ENCODE assay signal across 8 cellular contexts in the genomic region with DNA sequence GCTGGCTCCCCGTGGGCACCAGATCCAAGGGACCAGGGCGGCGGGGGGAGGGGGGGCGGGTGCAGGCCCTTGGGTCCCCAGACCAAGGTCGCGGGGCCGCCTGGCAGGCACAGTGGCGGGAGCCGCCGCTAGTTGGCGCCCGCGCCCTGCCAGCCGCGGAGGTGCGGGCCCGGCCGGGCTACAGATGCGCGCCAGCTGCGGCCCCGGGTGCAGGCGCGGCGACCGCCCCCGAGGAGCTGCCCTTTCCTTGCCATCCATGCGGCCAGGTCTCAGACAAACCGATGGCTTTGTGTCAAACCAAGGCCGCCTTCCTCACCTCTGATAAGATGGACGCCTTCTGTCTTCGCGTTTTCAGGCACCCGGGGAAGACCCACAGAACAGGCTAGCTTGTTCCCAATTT.
A peak's percentile ranks its signal among the peaks of the same experiment; 100 is the strongest.
DNase-seq lines count a peak whose midpoint lies in the region; ATAC-seq and TF ChIP-seq lines count a peak whose summit lies in the region.

No MANE protein-coding gene starts in this region.

- H3K27me3 ChIP-seq in RWPE2 (ENCODE audit: insufficient read depth, poor library complexity, severe bottlenecking) (peaks cover 60% of the 10 kb centered on the region), iPS DF 6.9 (ENCODE audit: control insufficient read depth, insufficient read depth, low read length) (peaks cover 55% of the 10 kb centered on the region)

- H3K4me1 ChIP-seq in RWPE2 (ENCODE audit: insufficient read depth, poor library complexity, severe bottlenecking), result no peaks in the 10 kb centered on the region
- peaks cover 15% of the 10 kb centered on the region for H3K4me1 ChIP-seq in iPS DF 6.9 (ENCODE audit: control insufficient read depth, insufficient read depth, low read length)

- H3K4me3 ChIP-seq in RWPE2 (ENCODE audit: severe bottlenecking) (no peak overlapping the region), iPS DF 6.9 (ENCODE audit: low read length) (peak overlapping the region; percentile 15; the same call in 1 of the 2 replicates)

- ATAC-seq in RWPE2 (ENCODE audit: low read depth) (peak; percentile 58; the same call in 2 of the 3 replicates), GM19035 (IDR thresholded peaks at IDR 0.05; ENCODE audit: unreplicated experiment) (no peak), GM18861 (IDR thresholded peaks at IDR 0.05; ENCODE audit: unreplicated experiment) (no peak)

- H3K27me3 Mint-ChIP-seq in activated naive CD4-positive, alpha-beta T cell treated with anti-CD3 and anti-CD28 coated beads, Interleukin-2, amount 50 U/mL, for 24 hours, result no peaks in the 10 kb centered on the region

- H3K9me3 ChIP-seq in RWPE2 (ENCODE audit: severe bottlenecking), result no peaks in the 10 kb centered on the region
- H3K9me3 ChIP-seq in iPS DF 6.9 (ENCODE audit: control insufficient read depth, insufficient read depth, low read length), result no peaks in the 10 kb centered on the region

- H3K27ac ChIP-seq in 22Rv1 (no peak overlapping the region), RWPE2 (ENCODE audit: poor library complexity, severe bottlenecking) (no peak overlapping the region), iPS DF 6.9 (ENCODE audit: low read length) (no peak overlapping the region)

- no peaks in the 10 kb centered on the region for H3K36me3 ChIP-seq in RWPE2 (ENCODE audit: low read depth)
- H3K36me3 ChIP-seq in iPS DF 6.9 (ENCODE audit: control insufficient read depth, insufficient read depth, low read length), result no peaks in the 10 kb centered on the region

- peaks cover 36% of the 10 kb centered on the region for H3K4me1 Mint-ChIP-seq in activated naive CD4-positive, alpha-beta T cell treated with anti-CD3 and anti-CD28 coated beads, Interleukin-2, amount 50 U/mL, for 24 hours

- no peaks in the 10 kb centered on the region for H3K9me3 Mint-ChIP-seq in activated naive CD4-positive, alpha-beta T cell treated with anti-CD3 and anti-CD28 coated beads, Interleukin-2, amount 50 U/mL, for 24 hours

- DNase-seq in GM19238 (ENCODE audit: insufficient read length, low spot score) (peak; percentile 84), RWPE2 (ENCODE audit: low spot score) (no peak), iPS DF 6.9 (ENCODE audit: low read depth, low spot score) (no peak)
- DNase-seq in stimulated activated CD4-positive, alpha-beta T cell treated with anti-CD3 and anti-CD28 coated beads, Interleukin-2, amount 100 ng/mL, for 24 hours, result peak; percentile 71 to 76

- no CpG with 5 or more reads among the region's 34 CpGs for WGBS in iPS DF 6.9 (ENCODE audit: insufficient coverage, insufficient read length)

- H3K36me3 Mint-ChIP-seq in activated naive CD4-positive, alpha-beta T cell treated with anti-CD3 and anti-CD28 coated beads, Interleukin-2, amount 50 U/mL, for 24 hours, result peaks cover 3% of the 10 kb centered on the region

- peak overlapping the region; percentile 69 for H3K4me3 Mint-ChIP-seq in activated naive CD4-positive, alpha-beta T cell treated with anti-CD3 and anti-CD28 coated beads, Interleukin-2, amount 50 U/mL, for 24 hours

- no peak overlapping the region for H3K27ac Mint-ChIP-seq in activated naive CD4-positive, alpha-beta T cell treated with anti-CD3 and anti-CD28 coated beads, Interleukin-2, amount 50 U/mL, for 24 hours

- TF ChIP-seq CTCF in 22Rv1 (IDR thresholded peaks at IDR 0.05) (peak; percentile 93), RWPE2 (IDR thresholded peaks at IDR 0.05; ENCODE audit: poor library complexity, severe bottlenecking) (peak; percentile 89)

Comparison
In these comparisons a context has a peak if more than half of its experiments do, and no peak if none do; other contexts are left out.
1. DNase-seq: peak in GM19238 (single experiment) and stimulated activated CD4-positive, alpha-beta T cell treated with anti-CD3 and anti-CD28 coated beads, Interleukin-2, amount 100 ng/mL, for 24 hours (2 of 2); none in RWPE2 (single experiment) and iPS DF 6.9 (single experiment).